ENCODE assay signal across 8 cellular contexts in genomic region chr1:72284084-72284397, GRCh38. TPM values are rescaled to one million over a fixed set of nuclear protein-coding genes. Genes with fewer than 3 reads are reported as not detected.
DNase-seq lines count a peak whose midpoint lies in the region; ATAC-seq, FAIRE-seq and TF ChIP-seq lines count a peak whose summit lies in the region.

No MANE protein-coding gene starts in this region.

- H3K36me3 Mint-ChIP-seq in WTC11 = no peaks in the 10 kb centered on the region

- H3K9me3 ChIP-seq in kidney (ENCODE audit: control insufficient read depth in 1 of 2, low read length in 2 of 2) (no peaks in the 10 kb centered on the region), thymus (ENCODE audit: control insufficient read depth) (no peaks in the 10 kb centered on the region), Karpas-422 (ENCODE audit: low read length) (no peaks in the 10 kb centered on the region)

- POLR2A ChIA-PET in WTC11 (lab: Charles Lee) = no interaction called here

- H3K4me3 ChIP-seq in kidney (ENCODE audit: low read length in 2 of 2) = peak overlapping the region; percentile 96 to 98
- peak overlapping the region; percentile 77 for H3K4me3 ChIP-seq in thymus (ENCODE audit: low read length)
- H3K4me3 ChIP-seq in Karpas-422 (ENCODE audit: low read length) = no peak overlapping the region

- no peaks in the 10 kb centered on the region for H3K9me2 ChIP-seq in Karpas-422 (replicated peaks; ENCODE audit: insufficient read depth, low read length)

- H2AFZ ChIP-seq in Karpas-422 (ENCODE audit: low read length) = no peak overlapping the region

- no peaks in the 10 kb centered on the region for H3K9me3 Mint-ChIP-seq in WTC11

- peak overlapping the region; percentile 77 to 93 for H3K9ac ChIP-seq in kidney (ENCODE audit: low read length in 2 of 2)
- H3K9ac ChIP-seq in Karpas-422 (ENCODE audit: low read length) = no peak overlapping the region

- no peak overlapping the region for H3K27ac Mint-ChIP-seq in WTC11

- H3K36me3 ChIP-seq in kidney (ENCODE audit: control insufficient read depth in 1 of 2, insufficient read depth in 2 of 2, low read length in 2 of 2) (no peaks in the 10 kb centered on the region), thymus (ENCODE audit: control insufficient read depth, insufficient read depth) (no peaks in the 10 kb centered on the region), Karpas-422 (ENCODE audit: insufficient read depth, low read length) (no peaks in the 10 kb centered on the region)

- no peak for TF ChIP-seq CTCF in WTC11 (IDR thresholded peaks at IDR 0.05)
- TF ChIP-seq CTCF in kidney (IDR thresholded peaks at IDR 0.05; ENCODE audit: borderline replicate concordance, extremely low read depth, insufficient read depth) = no peak

- no peak overlapping the region for H3K4me2 ChIP-seq in Karpas-422 (ENCODE audit: low read depth, low read length, poor library complexity, severe bottlenecking)

- H3K27me3 Mint-ChIP-seq in WTC11 (ENCODE audit: low read depth) = peaks cover 16% of the 10 kb centered on the region

- peaks cover 13% of the 10 kb centered on the region for H3K4me1 Mint-ChIP-seq in WTC11

- H3K27ac ChIP-seq in kidney (ENCODE audit: low read depth in 2 of 2, low read length in 2 of 2) (peak overlapping the region; percentile 95 to 96), thymus (ENCODE audit: low read depth) (peak overlapping the region; percentile 95), Karpas-422 (ENCODE audit: low read length) (no peak overlapping the region)

- no peaks in the 10 kb centered on the region for H4K20me1 ChIP-seq in Karpas-422 (ENCODE audit: insufficient read depth, low read depth, low read length)

- peaks cover 0 to 4% of the 10 kb centered on the region in 2 donors for H3K4me1 ChIP-seq in kidney (ENCODE audit: control insufficient read depth in 1 of 2, insufficient read depth in 1 of 2, low read depth in 1 of 2, low read length in 2 of 2)
- peaks cover 4% of the 10 kb centered on the region for H3K4me1 ChIP-seq in thymus (ENCODE audit: control insufficient read depth, insufficient read depth, low read length)
- H3K4me1 ChIP-seq in Karpas-422 (ENCODE audit: low read length) = peaks cover 2% of the 10 kb centered on the region; the same call in 1 of the 2 replicates

- ATAC-seq in WTC11 (peak; percentile 12; the same call in 1 of the 2 replicates), HG02884 (IDR thresholded peaks at IDR 0.05; ENCODE audit: unreplicated experiment) (no peak)

- CTCF ChIA-PET in WTC11 (lab: Charles Lee) = interaction anchor here (1.0 to 1.1 kb wide), 2 partner anchors 38 to 100 kb away, joined by 3 to 4 read pairs; no protein-coding TSS in a partner anchor

- H3K4me3 Mint-ChIP-seq in WTC11 = no peak overlapping the region

- peak; percentile 65 to 78 for DNase-seq in NCI-H524 (lab: John Stamatoyannopoulos, UW)
- DNase-seq in NCI-H524 treated with DMSO at 0.1 percent for 48 hours (lab: John Stamatoyannopoulos, UW) = no peak
- DNase-seq in WTC11 (ENCODE audit: low spot score) = no peak
- DNase-seq in kidney = no peak
- DNase-seq in Karpas-422 = no peak
- DNase-seq in activated naive CD4-positive, alpha-beta T cell treated with anti-CD3 and anti-CD28 coated beads, Interleukin-2, amount 50 U/mL, for 16 hours = no peak

- intact Hi-C loops in kidney (cut with DNase I) = no loop called here

- no peak for FAIRE-seq in kidney (lab: Jason Lieb, UNC)

- WGBS in thymus = under 1% methylated on average over 7 of the region's 7 CpGs

- H3K79me2 ChIP-seq in Karpas-422 (ENCODE audit: low read length) = no peaks in the 10 kb centered on the region

- H3K27me3 ChIP-seq in thymus (ENCODE audit: control insufficient read depth, insufficient read depth) (no peaks in the 10 kb centered on the region), Karpas-422 (ENCODE audit: low read length) (no peaks in the 10 kb centered on the region)

TF ChIP-seq in WTC11, 78 proteins besides CTCF, POLR2A, EP300 and RAD21 (continues in another document):
- TF ChIP-seq FOXP1 (CRISPR knock-in tag; IDR thresholded peaks at IDR 0.05; ENCODE audit: borderline replicate concordance) (no peak), ZNF232 (CRISPR knock-in tag; IDR thresholded peaks at IDR 0.05) (no peak), TEAD1 (CRISPR knock-in tag; IDR thresholded peaks at IDR 0.05) (no peak), ZNF671 (CRISPR knock-in tag; IDR thresholded peaks at IDR 0.05) (no peak), ZNF138 (CRISPR knock-in tag; conservative IDR thresholded peaks at IDR 0.05) (no peak), GTF2I (CRISPR knock-in tag; conservative IDR thresholded peaks at IDR 0.05) (no peak), AFF4 (CRISPR knock-in tag; IDR thresholded peaks at IDR 0.05; ENCODE audit: borderline replicate concordance) (no peak), NR1H2 (CRISPR knock-in tag; IDR thresholded peaks at IDR 0.05) (no peak), ZNF423 (CRISPR knock-in tag; IDR thresholded peaks at IDR 0.05) (no peak), PRRX2 (CRISPR knock-in tag; IDR thresholded peaks at IDR 0.05) (no peak)
- TF ChIP-seq, protein P1, sequence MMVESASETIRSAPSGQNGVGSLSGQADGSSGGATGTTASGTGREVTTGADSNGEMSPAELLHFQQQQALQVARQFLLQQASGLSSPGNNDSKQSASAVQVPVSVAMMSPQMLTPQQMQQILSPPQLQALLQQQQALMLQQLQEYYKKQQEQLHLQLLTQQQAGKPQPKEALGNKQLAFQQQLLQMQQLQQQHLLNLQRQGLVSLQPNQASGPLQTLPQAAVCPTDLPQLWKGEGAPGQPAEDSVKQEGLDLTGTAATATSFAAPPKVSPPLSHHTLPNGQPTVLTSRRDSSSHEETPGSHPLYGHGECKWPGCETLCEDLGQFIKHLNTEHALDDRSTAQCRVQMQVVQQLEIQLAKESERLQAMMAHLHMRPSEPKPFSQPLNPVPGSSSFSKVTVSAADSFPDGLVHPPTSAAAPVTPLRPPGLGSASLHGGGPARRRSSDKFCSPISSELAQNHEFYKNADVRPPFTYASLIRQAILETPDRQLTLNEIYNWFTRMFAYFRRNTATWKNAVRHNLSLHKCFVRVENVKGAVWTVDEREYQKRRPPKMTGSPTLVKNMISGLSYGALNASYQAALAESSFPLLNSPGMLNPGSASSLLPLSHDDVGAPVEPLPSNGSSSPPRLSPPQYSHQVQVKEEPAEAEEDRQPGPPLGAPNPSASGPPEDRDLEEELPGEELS (CRISPR knock-in tag; IDR thresholded peaks at IDR 0.05) = no peak
- TF ChIP-seq, protein P2, sequence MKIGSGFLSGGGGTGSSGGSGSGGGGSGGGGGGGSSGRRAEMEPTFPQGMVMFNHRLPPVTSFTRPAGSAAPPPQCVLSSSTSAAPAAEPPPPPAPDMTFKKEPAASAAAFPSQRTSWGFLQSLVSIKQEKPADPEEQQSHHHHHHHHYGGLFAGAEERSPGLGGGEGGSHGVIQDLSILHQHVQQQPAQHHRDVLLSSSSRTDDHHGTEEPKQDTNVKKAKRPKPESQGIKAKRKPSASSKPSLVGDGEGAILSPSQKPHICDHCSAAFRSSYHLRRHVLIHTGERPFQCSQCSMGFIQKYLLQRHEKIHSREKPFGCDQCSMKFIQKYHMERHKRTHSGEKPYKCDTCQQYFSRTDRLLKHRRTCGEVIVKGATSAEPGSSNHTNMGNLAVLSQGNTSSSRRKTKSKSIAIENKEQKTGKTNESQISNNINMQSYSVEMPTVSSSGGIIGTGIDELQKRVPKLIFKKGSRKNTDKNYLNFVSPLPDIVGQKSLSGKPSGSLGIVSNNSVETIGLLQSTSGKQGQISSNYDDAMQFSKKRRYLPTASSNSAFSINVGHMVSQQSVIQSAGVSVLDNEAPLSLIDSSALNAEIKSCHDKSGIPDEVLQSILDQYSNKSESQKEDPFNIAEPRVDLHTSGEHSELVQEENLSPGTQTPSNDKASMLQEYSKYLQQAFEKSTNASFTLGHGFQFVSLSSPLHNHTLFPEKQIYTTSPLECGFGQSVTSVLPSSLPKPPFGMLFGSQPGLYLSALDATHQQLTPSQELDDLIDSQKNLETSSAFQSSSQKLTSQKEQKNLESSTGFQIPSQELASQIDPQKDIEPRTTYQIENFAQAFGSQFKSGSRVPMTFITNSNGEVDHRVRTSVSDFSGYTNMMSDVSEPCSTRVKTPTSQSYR (CRISPR knock-in tag; IDR thresholded peaks at IDR 0.05) = no peak

RNA-seq across cellular contexts. Expression of gene NEGR1, which starts 1.7 kb away (rescaled TPM):
- total RNA-seq in WTC11 (2021) = 2.7 to 3.0 TPM (median 2.9 TPM) in 3 replicates
- total RNA-seq in kidney = 10.2 TPM
- 3.0 TPM for polyA plus RNA-seq in kidney (ENCODE audit: insufficient read depth, low read depth, low replicate concordance)
- polyA plus RNA-seq in thymus = 3.3 TPM
- not detected in 2 replicates for total RNA-seq in Karpas-422 (2014; rRNA removed; shearing (Covaris generic); ENCODE audit: low replicate concordance)

Comparison
In these comparisons a context has a peak if more than half of its experiments do, and no peak if none do; other contexts are left out.
1. DNase-seq: peak in NCI-H524 (2 of 2); none in NCI-H524 treated with DMSO at 0.1 percent for 48 hours (single experiment), WTC11 (single experiment), kidney (single experiment), Karpas-422 (single experiment) and activated naive CD4-positive, alpha-beta T cell treated with anti-CD3 and anti-CD28 coated beads, Interleukin-2, amount 50 U/mL, for 16 hours (single experiment).